ENCODE assay signal across 1 cellular context in genomic region chr2:73175663-73176204, GRCh38.
A peak's percentile ranks its signal among the peaks of the same experiment; 100 is the strongest.
TF ChIP-seq lines count a peak whose summit lies in the region.

No MANE protein-coding gene starts in this region.

TF ChIP-seq in HepG2, 621 proteins besides CTCF, POLR2A, EP300 and RAD21 (continues in another document):
- TF ChIP-seq ZNF883 (CRISPR knock-in tag; IDR thresholded peaks at IDR 0.05; ENCODE audit: not compliant biosample characterization): no peak
- no peak for TF ChIP-seq RNF219 (CRISPR knock-in tag; IDR thresholded peaks at IDR 0.05)
- TF ChIP-seq CREB1 (IDR thresholded peaks at IDR 0.05): no peak
- no peak for TF ChIP-seq CREB1 (CRISPR knock-in tag; IDR thresholded peaks at IDR 0.05)
- peak; percentile 50; the same call in 1 of the 2 replicates for TF ChIP-seq GZF1 (CRISPR knock-in tag; IDR thresholded peaks at IDR 0.05)
- TF ChIP-seq RBFOX2 (IDR thresholded peaks at IDR 0.05; ENCODE audit: low read depth, low read length): peak; percentile 54; the same call in 1 of the 2 replicates
- no peak for TF ChIP-seq ZNF780A (CRISPR knock-in tag; IDR thresholded peaks at IDR 0.05)
- no peak for TF ChIP-seq CEBPG (CRISPR knock-in tag; IDR thresholded peaks at IDR 0.05)
- no peak for TF ChIP-seq NBN (conservative IDR thresholded peaks at IDR 0.05)
- TF ChIP-seq HNF1B (CRISPR knock-in tag; IDR thresholded peaks at IDR 0.05): peak; percentile 47; the same call in 1 of the 2 replicates
- peak; percentile 94 for TF ChIP-seq ZNF687 (CRISPR knock-in tag; IDR thresholded peaks at IDR 0.05)
- TF ChIP-seq ZSCAN21 (CRISPR knock-in tag; IDR thresholded peaks at IDR 0.05; ENCODE audit: borderline replicate concordance): peak; percentile 26; the same call in 1 of the 2 replicates
- TF ChIP-seq MYPOP (CRISPR knock-in tag; IDR thresholded peaks at IDR 0.05): peak; percentile 83
- TF ChIP-seq GABPA (IDR thresholded peaks at IDR 0.05; ENCODE audit: low read depth, low read length): no peak
- no peak for TF ChIP-seq GABPA (CRISPR knock-in tag; IDR thresholded peaks at IDR 0.05; ENCODE audit: low read depth)
- TF ChIP-seq HNRNPK (IDR thresholded peaks at IDR 0.05; ENCODE audit: low read depth, low read length, poor library complexity, severe bottlenecking): peak; percentile 64
- TF ChIP-seq MAX (IDR thresholded peaks at IDR 0.05): peak; percentile 55
- no peak; the same call in 1 of the 2 replicates for TF ChIP-seq PPARG (CRISPR knock-in tag; conservative IDR thresholded peaks at IDR 0.05)
- TF ChIP-seq LCORL (IDR thresholded peaks at IDR 0.05): no peak
- TF ChIP-seq LCORL (CRISPR knock-in tag; IDR thresholded peaks at IDR 0.05): peak; percentile 81; the same call in 1 of the 2 replicates
- TF ChIP-seq HDAC2 (CRISPR knock-in tag; IDR thresholded peaks at IDR 0.05): peak; percentile 53
- TF ChIP-seq ZNF331 (CRISPR knock-in tag; IDR thresholded peaks at IDR 0.05): peak; percentile 13; the same call in 1 of the 2 replicates
- no peak for TF ChIP-seq BRF2 (CRISPR knock-in tag; IDR thresholded peaks at IDR 0.05)
- peak; percentile 69; the same call in 1 of the 2 replicates for TF ChIP-seq ZNF234 (CRISPR knock-in tag; conservative IDR thresholded peaks at IDR 0.05)
- peak; percentile 62; the same call in 1 of the 2 replicates for TF ChIP-seq PHF21A (CRISPR knock-in tag; IDR thresholded peaks at IDR 0.05)
- peak; percentile 51; the same call in 1 of the 2 replicates for TF ChIP-seq ZNF670 (CRISPR knock-in tag; IDR thresholded peaks at IDR 0.05; ENCODE audit: borderline replicate concordance)
- TF ChIP-seq ZBTB2 (CRISPR knock-in tag; IDR thresholded peaks at IDR 0.05; ENCODE audit: low read depth): no peak; the same call in 1 of the 2 replicates
- peak; percentile 76; the same call in 1 of the 2 replicates for TF ChIP-seq ZNF546 (CRISPR knock-in tag; conservative IDR thresholded peaks at IDR 0.05)
- no peak for TF ChIP-seq TEF (CRISPR knock-in tag; IDR thresholded peaks at IDR 0.05)
- no peak for TF ChIP-seq ZBTB39 (CRISPR knock-in tag; IDR thresholded peaks at IDR 0.05)
- TF ChIP-seq ZBTB10 (CRISPR knock-in tag; IDR thresholded peaks at IDR 0.05; ENCODE audit: borderline replicate concordance): 0 out of 2 replicates have a peak, but pooled peaks have one; percentile 65
- TF ChIP-seq CSRNP1 (CRISPR knock-in tag; IDR thresholded peaks at IDR 0.05): no peak
- TF ChIP-seq ZNF746 (CRISPR knock-in tag; IDR thresholded peaks at IDR 0.05): peak; percentile 34; the same call in 1 of the 2 replicates
- TF ChIP-seq IKZF5 (CRISPR knock-in tag; IDR thresholded peaks at IDR 0.05): no peak
